Comparison of ENCODE assay signal across 9 cellular contexts in genomic region chr10:69362471-69362954, GRCh38. TPM values are rescaled to one million over a fixed set of nuclear protein-coding genes. Genes with fewer than 3 reads are reported as not detected.
DNase-seq lines count a peak whose midpoint lies in the region; ATAC-seq, FAIRE-seq and TF ChIP-seq lines count a peak whose summit lies in the region.
"Had no signal": no experiment of that assay in that cellular context is flagged by ENCODE, and none has a peak within 500 bp of the region (broad histone marks: within the 10 kb centered on the region; RNA-seq: fewer than 3 reads in every experiment).

No MANE protein-coding gene starts in this region.

- no peak overlapping the region for H3K4me3 ChIP-seq in vagina

- FAIRE-seq in GM12891 (lab: Jason Lieb, UNC): no peak

- no peaks in the 10 kb centered on the region for H3K9me3 Mint-ChIP-seq in activated naive CD8-positive, alpha-beta T cell treated with anti-CD3 and anti-CD28 coated beads, Interleukin-2, amount 10 ng/mL, durations not matched to agents 7 days and 5 days
- no peaks in the 10 kb centered on the region for H3K9me3 Mint-ChIP-seq in activated naive CD8-positive, alpha-beta T cell treated with anti-CD3 and anti-CD28 coated beads, Interleukin-2, amount 50 U/mL, for 24 hours

- DNase-seq in activated naive CD8-positive, alpha-beta T cell treated with anti-CD3 and anti-CD28 coated beads, Interleukin-2, amount 10 ng/mL, durations not matched to agents 7 days and 5 days: no peak
- no peak for DNase-seq in activated naive CD8-positive, alpha-beta T cell treated with anti-CD3 and anti-CD28 coated beads, Interleukin-2, amount 50 U/mL, for 24 hours
- peak; percentile 50 for DNase-seq in astrocyte of the hippocampus (ENCODE audit: low read depth, low spot score)
- peak; percentile 86 for DNase-seq in iris pigment epithelial cell (ENCODE audit: low read depth)
- DNase-seq in vagina (ENCODE audit: extremely low spot score in 2 of 2): no peak
- DNase-seq in GM19238 (ENCODE audit: insufficient read length, low spot score): no peak
- DNase-seq in GM12891 (ENCODE audit: insufficient read length, low spot score): no peak
- DNase-seq: NCI-H1092 had no signal

- H3K27me3 ChIP-seq in vagina: no peaks in the 10 kb centered on the region

- peak overlapping the region; percentile 46 for H3K27ac Mint-ChIP-seq in activated naive CD8-positive, alpha-beta T cell treated with anti-CD3 and anti-CD28 coated beads, Interleukin-2, amount 10 ng/mL, durations not matched to agents 7 days and 5 days
- no peak overlapping the region for H3K27ac Mint-ChIP-seq in activated naive CD8-positive, alpha-beta T cell treated with anti-CD3 and anti-CD28 coated beads, Interleukin-2, amount 50 U/mL, for 24 hours

- POLR2A ChIA-PET in activated naive CD8-positive, alpha-beta T cell treated with anti-CD3 and anti-CD28 coated beads, Interleukin-2, amount 10 ng/mL, durations not matched to agents 7 days and 5 days (lab: Charles Lee): interaction anchor here (4.3 kb wide), 1 partner anchor 45 kb away, joined by 13 read pairs; no protein-coding TSS in a partner anchor

- TF ChIP-seq POLR2A in vagina (IDR thresholded peaks at IDR 0.05): no peak
- no peak for TF ChIP-seq POLR2A in GM12891 (IDR thresholded peaks at IDR 0.05; ENCODE audit: low read depth, low read length)

- H3K9me3 ChIP-seq in vagina: no peaks in the 10 kb centered on the region

- ATAC-seq in activated naive CD8-positive, alpha-beta T cell treated with anti-CD3 and anti-CD28 coated beads, Interleukin-2, amount 10 ng/mL, durations not matched to agents 7 days and 5 days (ENCODE audit: low read depth): no peak
- ATAC-seq in activated naive CD8-positive, alpha-beta T cell treated with anti-CD3 and anti-CD28 coated beads, Interleukin-2, amount 50 U/mL, for 24 hours: no peak
- ATAC-seq in HG02571 (IDR thresholded peaks at IDR 0.05; ENCODE audit: unreplicated experiment): no peak

- H3K27ac ChIP-seq in vagina: peak overlapping the region; percentile 80

- peak overlapping the region; percentile 13 for H3K4me3 Mint-ChIP-seq in activated naive CD8-positive, alpha-beta T cell treated with anti-CD3 and anti-CD28 coated beads, Interleukin-2, amount 10 ng/mL, durations not matched to agents 7 days and 5 days
- no peak overlapping the region for H3K4me3 Mint-ChIP-seq in activated naive CD8-positive, alpha-beta T cell treated with anti-CD3 and anti-CD28 coated beads, Interleukin-2, amount 50 U/mL, for 24 hours

- H3K27me3 Mint-ChIP-seq in activated naive CD8-positive, alpha-beta T cell treated with anti-CD3 and anti-CD28 coated beads, Interleukin-2, amount 10 ng/mL, durations not matched to agents 7 days and 5 days: no peaks in the 10 kb centered on the region
- H3K27me3 Mint-ChIP-seq in activated naive CD8-positive, alpha-beta T cell treated with anti-CD3 and anti-CD28 coated beads, Interleukin-2, amount 50 U/mL, for 24 hours: no peaks in the 10 kb centered on the region

- intact Hi-C loops in vagina (cut with DNase I): no loop called here

- peaks cover 17% of the 10 kb centered on the region for H3K36me3 Mint-ChIP-seq in activated naive CD8-positive, alpha-beta T cell treated with anti-CD3 and anti-CD28 coated beads, Interleukin-2, amount 10 ng/mL, durations not matched to agents 7 days and 5 days
- peaks cover 29% of the 10 kb centered on the region for H3K36me3 Mint-ChIP-seq in activated naive CD8-positive, alpha-beta T cell treated with anti-CD3 and anti-CD28 coated beads, Interleukin-2, amount 50 U/mL, for 24 hours (ENCODE audit: low read depth)

- H3K4me1 ChIP-seq in vagina: peaks cover 70% of the 10 kb centered on the region

- H3K36me3 ChIP-seq in vagina: peaks cover 0 to 38% of the 10 kb centered on the region in 2 donors

- no peak for TF ChIP-seq CTCF in vagina (IDR thresholded peaks at IDR 0.05)

- peaks cover 47% of the 10 kb centered on the region for H3K4me1 Mint-ChIP-seq in activated naive CD8-positive, alpha-beta T cell treated with anti-CD3 and anti-CD28 coated beads, Interleukin-2, amount 10 ng/mL, durations not matched to agents 7 days and 5 days
- peaks cover 37% of the 10 kb centered on the region for H3K4me1 Mint-ChIP-seq in activated naive CD8-positive, alpha-beta T cell treated with anti-CD3 and anti-CD28 coated beads, Interleukin-2, amount 50 U/mL, for 24 hours

TF ChIP-seq in GM12891, 5 proteins besides CTCF, POLR2A, EP300 and RAD21:
- no peak for TF ChIP-seq POLR2AphosphoS5 (IDR thresholded peaks at IDR 0.05; ENCODE audit: low read depth, low read length)
- TF ChIP-seq PAX5 (IDR thresholded peaks at IDR 0.05; ENCODE audit: insufficient read depth, low read length, severe bottlenecking): no peak
- TF ChIP-seq POU2F2 (IDR thresholded peaks at IDR 0.05; ENCODE audit: low read depth, low read length): no peak
- no peak for TF ChIP-seq SPI1 (IDR thresholded peaks at IDR 0.05; ENCODE audit: low read depth, low read length)
- TF ChIP-seq TAF1 (IDR thresholded peaks at IDR 0.05; ENCODE audit: low read depth, low read length): no peak

RNA-seq across cellular contexts. Expression of gene TACR2, which starts 54.2 kb away (rescaled TPM):
- total RNA-seq in activated naive CD8-positive, alpha-beta T cell treated with anti-CD3 and anti-CD28 coated beads, Interleukin-2, amount 10 ng/mL, durations not matched to agents 7 days and 5 days: not detected
- total RNA-seq in vagina: 6.1 TPM
- polyA plus RNA-seq in GM12891 (2012; ENCODE audit: low read depth, missing spikeins): 0.18 TPM

Comparison
In these comparisons a context has a peak if more than half of its experiments do, and no peak if none do; other contexts are left out.
1. DNase-seq: peak in astrocyte of the hippocampus (single experiment) and iris pigment epithelial cell (single experiment); none in activated naive CD8-positive, alpha-beta T cell treated with anti-CD3 and anti-CD28 coated beads, Interleukin-2, amount 10 ng/mL, durations not matched to agents 7 days and 5 days (single experiment), activated naive CD8-positive, alpha-beta T cell treated with anti-CD3 and anti-CD28 coated beads, Interleukin-2, amount 50 U/mL, for 24 hours (single experiment), vagina (0 of 2), GM19238 (single experiment) and GM12891 (single experiment).